Comparison of ENCODE assay signal across 1 cellular context in genomic region chr17:38628441-38628840, GRCh38.
TF ChIP-seq lines count a peak whose summit lies in the region.

No MANE protein-coding gene starts in this region.

TF ChIP-seq in HepG2, 621 proteins besides CTCF, POLR2A, EP300 and RAD21 (continued from another document and continues in another):
- TF ChIP-seq HMGXB4 (CRISPR knock-in tag; IDR thresholded peaks at IDR 0.05; ENCODE audit: borderline replicate concordance in 1 of 2, low read depth in 1 of 2) (0 out of 4 replicates have a peak, but pooled peaks of 1 of the 2 experiments have one; percentile 28), NFYC (CRISPR knock-in tag; IDR thresholded peaks at IDR 0.05) (peak; percentile 90), POLR2AphosphoS2 (IDR thresholded peaks at IDR 0.05; ENCODE audit: low read depth, low read length) (no peak), ZNF34 (CRISPR knock-in tag; IDR thresholded peaks at IDR 0.05; ENCODE audit: borderline replicate concordance) (no peak), ZNF605 (CRISPR knock-in tag; IDR thresholded peaks at IDR 0.05) (peak; percentile 72; the same call in 1 of the 2 replicates), NR0B2 (CRISPR knock-in tag; IDR thresholded peaks at IDR 0.05) (no peak), ZNF317 (CRISPR knock-in tag; IDR thresholded peaks at IDR 0.05) (peak; percentile 53; the same call in 1 of the 2 replicates), ZNF343 (CRISPR knock-in tag; IDR thresholded peaks at IDR 0.05) (no peak), STAT6 (CRISPR knock-in tag; IDR thresholded peaks at IDR 0.05; ENCODE audit: borderline replicate concordance) (no peak), ZNF501 (CRISPR knock-in tag; IDR thresholded peaks at IDR 0.05) (peak; percentile 55; the same call in 1 of the 2 replicates), NCOR1 (IDR thresholded peaks at IDR 0.05; ENCODE audit: borderline replicate concordance, low read length) (no peak), ARID2 (CRISPR knock-in tag; IDR thresholded peaks at IDR 0.05; ENCODE audit: borderline replicate concordance) (0 out of 2 replicates have a peak, but pooled peaks have one; percentile 0), HOMEZ (CRISPR knock-in tag; IDR thresholded peaks at IDR 0.05; ENCODE audit: low read depth) (peak; percentile 42; the same call in 1 of the 2 replicates), DRAP1 (CRISPR knock-in tag; IDR thresholded peaks at IDR 0.05) (peak; percentile 71), ZHX1 (CRISPR knock-in tag; IDR thresholded peaks at IDR 0.05; ENCODE audit: low read depth) (no peak), NBN (conservative IDR thresholded peaks at IDR 0.05) (no peak), ZNF790 (CRISPR knock-in tag; IDR thresholded peaks at IDR 0.05; ENCODE audit: borderline replicate concordance) (no peak), DR1 (CRISPR knock-in tag; IDR thresholded peaks at IDR 0.05) (peak; percentile 45; the same call in 1 of the 2 replicates), ZGPAT (CRISPR knock-in tag; IDR thresholded peaks at IDR 0.05) (peak; percentile 44; the same call in 1 of the 2 replicates), PHF21A (CRISPR knock-in tag; IDR thresholded peaks at IDR 0.05) (no peak), POGZ (CRISPR knock-in tag; IDR thresholded peaks at IDR 0.05) (peak; percentile 90), ATF3 (CRISPR knock-in tag; IDR thresholded peaks at IDR 0.05) (no peak), CEBPG (CRISPR knock-in tag; IDR thresholded peaks at IDR 0.05) (peak; percentile 55; the same call in 1 of the 2 replicates), ZNF546 (CRISPR knock-in tag; conservative IDR thresholded peaks at IDR 0.05) (no peak), FOXK1 (CRISPR knock-in tag; IDR thresholded peaks at IDR 0.05; ENCODE audit: borderline replicate concordance, low read depth) (no peak), ZFP90 (CRISPR knock-in tag; IDR thresholded peaks at IDR 0.05; ENCODE audit: borderline replicate concordance) (0 out of 2 replicates have a peak, but pooled peaks have one; percentile 54), RFXAP (CRISPR knock-in tag; IDR thresholded peaks at IDR 0.05; ENCODE audit: borderline replicate concordance) (0 out of 2 replicates have a peak, but pooled peaks have one; percentile 49), MTERF4 (CRISPR knock-in tag; IDR thresholded peaks at IDR 0.05) (no peak), NFIB (CRISPR knock-in tag; IDR thresholded peaks at IDR 0.05; ENCODE audit: borderline replicate concordance) (0 out of 2 replicates have a peak, but pooled peaks have one; percentile 24), ONECUT2 (CRISPR knock-in tag; IDR thresholded peaks at IDR 0.05) (no peak), SMC3 (IDR thresholded peaks at IDR 0.05; ENCODE audit: low read length) (no peak), CEBPB (IDR thresholded peaks at IDR 0.05; ENCODE audit: borderline replicate concordance, low read depth, low read length) (peak; percentile 57; the same call in 1 of the 2 replicates), ZBTB49 (CRISPR knock-in tag; IDR thresholded peaks at IDR 0.05; ENCODE audit: borderline replicate concordance) (no peak), ZNF572 (CRISPR knock-in tag; IDR thresholded peaks at IDR 0.05) (no peak), ZNF644 (CRISPR knock-in tag; IDR thresholded peaks at IDR 0.05; ENCODE audit: low read depth) (peak; percentile 83; the same call in 1 of the 2 replicates), FOXM1 (CRISPR knock-in tag; IDR thresholded peaks at IDR 0.05) (no peak), GLI4 (CRISPR knock-in tag; IDR thresholded peaks at IDR 0.05; ENCODE audit: borderline replicate concordance) (no peak), SRSF9 (IDR thresholded peaks at IDR 0.05; ENCODE audit: borderline replicate concordance, insufficient read depth, low read depth, low read length, poor library complexity, severe bottlenecking) (no peak), ZNF281 (CRISPR knock-in tag; IDR thresholded peaks at IDR 0.05; ENCODE audit: borderline replicate concordance) (peak; percentile 83; the same call in 1 of the 2 replicates), ETS1 (CRISPR knock-in tag; IDR thresholded peaks at IDR 0.05) (no peak)
